ENCODE assay signal across 23 cellular contexts in genomic region chr20:21179796-21180195, GRCh38.
A peak's percentile ranks its signal among the peaks of the same experiment; 100 is the strongest.
DNase-seq lines count a peak whose midpoint lies in the region; TF ChIP-seq lines count a peak whose summit lies in the region.
"Had no signal": no experiment of that assay in that cellular context is flagged by ENCODE, and none has a peak within 500 bp of the region (broad histone marks: within the 10 kb centered on the region; RNA-seq: fewer than 3 reads in every experiment).

No MANE protein-coding gene starts in this region.

- H3K9ac ChIP-seq in iPS-20b (ENCODE audit: low read depth, low read length), result peak overlapping the region; percentile 57; the same call in 1 of the 2 replicates
- H3K9ac ChIP-seq: BLaER1 treated with 17β-estradiol and CSF1 and Interleukin-3, amounts not matched to agents 10 nM and 100 nM had no signal

- peaks cover 11% of the 10 kb centered on the region; the same call in 1 of the 2 replicates for H3K9me3 ChIP-seq in iPS-20b (ENCODE audit: insufficient read depth, low read depth, low read length)
- H3K9me3 ChIP-seq: HAP-1 had no signal

- in situ Hi-C loops in brain microvascular endothelial cell (cut with HindIII; ENCODE audit: low pct_ligation_motif_present, low sequenced_read_pairs), result no loop called here

- H3K27me3 ChIP-seq in iPS-20b (ENCODE audit: insufficient read depth, low read length), result no peaks in the 10 kb centered on the region
- no peaks in the 10 kb centered on the region for H3K27me3 ChIP-seq in brain microvascular endothelial cell (replicated peaks)
- H3K27me3 ChIP-seq: BLaER1 treated with 17β-estradiol and CSF1 and Interleukin-3, amounts not matched to agents 10 nM and 100 nM had no signal

- DNase-seq in AG09309 (ENCODE audit: low read depth), result peak; percentile 63
- peak; percentile 30 for DNase-seq in HS-5 (ENCODE audit: low read depth)
- peak; percentile 23 for DNase-seq in dedifferentiated amniotic fluid mesenchymal stem cell (ENCODE audit: extremely low spot score)
- no peak for DNase-seq in AG20443 (ENCODE audit: low spot score)
- no peak for DNase-seq in DMS79 (lab: John Stamatoyannopoulos, UW)
- DNase-seq in HuH-7.5 (ENCODE audit: low spot score), result no peak
- no peak for DNase-seq in brain microvascular endothelial cell
- DNase-seq: activated CD4-positive, alpha-beta memory T cell treated with anti-CD3 and anti-CD28 coated beads, Interleukin-2, amount 10 ng/mL, durations not matched to agents 7 days and 5 days; activated CD4-positive, CD25-positive, alpha-beta regulatory T cell; activated effector memory CD4-positive, alpha-beta T cell treated with anti-CD3 and anti-CD28 coated beads, Interleukin-2, amount 50 U/mL, for 16 hours; activated naive CD8-positive, alpha-beta T cell treated with anti-CD3 and anti-CD28 coated beads, Interleukin-2, amount 50 U/mL, for 24 hours; KBM-7; NCI-H1436 treated with DMSO at 0.1 percent for 48 hours; NCI-H2171 treated with DMSO at 0.1 percent for 48 hours; NCI-H526 treated with DMSO at 0.1 percent for 48 hours; RPMI8226; stimulated activated CD4-positive, alpha-beta T cell treated with anti-CD3 and anti-CD28 coated beads, Interleukin-4, amount 100 ng/mL, for 4 hours; stimulated activated naive CD8-positive, alpha-beta T cell treated with anti-CD3 and anti-CD28 coated beads, Interleukin-15, Interleukin-2, amounts not matched to agents 100 U/mL and 50 U/mL, for 24 hours had no signal

- H3K4me3 ChIP-seq in AG09309 (ENCODE audit: control insufficient read depth, low read depth, low read length), result no peak overlapping the region
- no peak overlapping the region for H3K4me3 ChIP-seq in iPS-20b (ENCODE audit: low read length)
- H3K4me3 ChIP-seq in brain microvascular endothelial cell (ENCODE audit: low read depth, low read length), result no peak overlapping the region
- H3K4me3 ChIP-seq: BLaER1 treated with 17β-estradiol and CSF1 and Interleukin-3, amounts not matched to agents 10 nM and 100 nM; HAP-1; lung; SK-N-MC had no signal

- no peaks in the 10 kb centered on the region for H3K36me3 ChIP-seq in iPS-20b (ENCODE audit: insufficient read depth, low read depth, low read length)
- H3K36me3 ChIP-seq in brain microvascular endothelial cell (replicated peaks), result no peaks in the 10 kb centered on the region
- H3K36me3 ChIP-seq: HAP-1 had no signal

- no peak for TF ChIP-seq CTCF in AG09309 (IDR thresholded peaks at IDR 0.05; ENCODE audit: control insufficient read depth, insufficient read depth, low read depth, low read length, missing control alignments)
- no peak for TF ChIP-seq CTCF in brain microvascular endothelial cell (IDR thresholded peaks at IDR 0.05; ENCODE audit: low read depth, low read length, missing control alignments)

- peaks cover 14% of the 10 kb centered on the region; the same call in 1 of the 2 replicates for H3K4me1 ChIP-seq in iPS-20b (ENCODE audit: insufficient read depth, low read length)
- H3K4me1 ChIP-seq: HAP-1 had no signal

- peak overlapping the region; percentile 48 for H3K27ac ChIP-seq in iPS-20b (ENCODE audit: low read length)
- no peak overlapping the region for H3K27ac ChIP-seq in brain microvascular endothelial cell
- H3K27ac ChIP-seq: BLaER1 treated with 17β-estradiol and CSF1 and Interleukin-3, amounts not matched to agents 10 nM and 100 nM; SK-N-MC had no signal

Comparison
In these comparisons a context has a peak if more than half of its experiments do, and no peak if none do; other contexts are left out.
1. DNase-seq: peak in AG09309 (single experiment), HS-5 (single experiment) and dedifferentiated amniotic fluid mesenchymal stem cell (single experiment); none in AG20443 (single experiment), DMS79 (single experiment), HuH-7.5 (single experiment) and brain microvascular endothelial cell (single experiment).